8 cellular contexts compared by ENCODE assay signal in the genomic region with DNA sequence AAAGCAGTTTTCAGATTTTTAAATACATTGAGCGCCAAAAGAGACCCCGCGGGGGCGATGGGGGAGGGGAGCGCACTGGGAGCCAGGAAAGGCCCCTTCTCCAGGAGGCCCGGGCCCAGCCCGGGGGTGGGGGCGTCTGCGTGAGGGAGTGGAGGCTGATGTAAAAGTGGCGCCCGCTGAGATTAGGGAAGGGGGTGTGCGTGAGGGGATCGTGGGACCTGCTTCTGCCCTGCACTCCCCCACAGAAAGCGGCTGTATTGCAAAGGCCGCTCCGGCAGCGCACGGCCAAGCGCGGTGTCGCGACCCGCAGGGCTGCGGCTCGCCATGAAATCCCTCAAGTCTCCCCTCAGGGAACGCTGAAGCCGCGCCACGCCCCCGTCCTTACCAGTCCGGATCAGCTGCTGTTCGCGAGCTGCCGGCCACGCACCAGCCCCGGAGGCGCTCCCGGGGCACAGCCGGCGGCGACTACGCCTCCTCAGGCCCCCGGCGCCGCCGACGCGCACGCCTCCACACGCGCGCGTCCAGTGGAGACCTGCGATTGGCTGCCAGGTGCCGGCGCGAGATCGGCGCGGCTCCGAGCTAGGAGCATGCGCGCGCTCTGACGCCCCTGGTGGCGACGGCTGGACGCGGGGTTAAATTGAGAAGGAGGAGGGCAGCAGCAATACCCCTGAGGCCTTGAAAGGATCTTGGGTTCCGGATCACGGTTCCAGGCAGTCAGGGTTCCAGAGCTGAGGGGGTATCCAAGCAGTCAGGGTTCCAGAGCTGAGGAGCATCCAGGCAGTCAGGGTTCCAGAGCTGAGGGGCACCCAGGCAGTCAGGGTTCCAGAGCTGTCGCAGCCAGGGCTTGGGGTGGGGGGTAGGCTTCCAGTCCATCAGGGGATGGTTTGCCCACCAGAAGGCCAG. TPM values are rescaled to one million over a fixed set of nuclear protein-coding genes. Genes with fewer than 3 reads are reported as not detected.
DNase-seq lines count a peak whose midpoint lies in the region; ATAC-seq and TF ChIP-seq lines count a peak whose summit lies in the region.

A gene with protein sequence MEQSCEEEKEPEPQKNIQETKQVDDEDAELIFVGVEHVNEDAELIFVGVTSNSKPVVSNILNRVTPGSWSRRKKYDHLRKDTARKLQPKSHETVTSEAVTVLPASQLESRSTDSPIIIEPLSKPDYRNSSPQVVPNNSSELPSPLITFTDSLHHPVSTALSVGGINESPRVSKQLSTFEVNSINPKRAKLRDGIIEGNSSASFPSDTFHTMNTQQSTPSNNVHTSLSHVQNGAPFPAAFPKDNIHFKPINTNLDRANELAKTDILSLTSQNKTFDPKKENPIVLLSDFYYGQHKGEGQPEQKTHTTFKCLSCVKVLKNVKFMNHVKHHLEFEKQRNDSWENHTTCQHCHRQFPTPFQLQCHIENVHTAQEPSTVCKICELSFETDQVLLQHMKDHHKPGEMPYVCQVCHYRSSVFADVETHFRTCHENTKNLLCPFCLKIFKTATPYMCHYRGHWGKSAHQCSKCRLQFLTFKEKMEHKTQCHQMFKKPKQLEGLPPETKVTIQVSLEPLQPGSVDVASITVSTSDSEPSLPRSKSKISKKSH (minus strand): TSS at position 469 of the 903 bp plus-strand sequence. CDS start 19,344 bp downstream, outside the sequence.

- H3K27ac ChIP-seq in right cardiac atrium (ENCODE audit: low read length), result no peak within 1 kb of the TSS

- H3K36me3 ChIP-seq in Loucy (ENCODE audit: insufficient read depth, low read length), result no peaks in the 10 kb centered on the region; the same call in 1 of the 2 replicates
- H3K36me3 ChIP-seq in adipocyte (ENCODE audit: control insufficient read depth, insufficient read depth, low read length, severe bottlenecking), result no peaks in the 10 kb centered on the region

- no peaks in the 10 kb centered on the region for H3K9me2 ChIP-seq in Loucy (replicated peaks; ENCODE audit: low read depth, low read length)

- H3F3A ChIP-seq in Loucy (ENCODE audit: low read depth), result no peaks in the 10 kb centered on the region

- intact Hi-C loops in right cardiac atrium (cut with DNase I) (no loop called here), posterior vena cava (cut with DNase I) (no loop called here)

- H3K4me3 ChIP-seq in Loucy (ENCODE audit: low read length, poor library complexity, severe bottlenecking) (peak within 1 kb of the TSS; percentile 89), adipocyte (ENCODE audit: low read length) (peak within 1 kb of the TSS; percentile 85), right cardiac atrium (ENCODE audit: low read length) (peak within 1 kb of the TSS; percentile 43), retinal pigment epithelial cell (ENCODE audit: low read length) (peak within 1 kb of the TSS; percentile 85)

- H4K20me1 ChIP-seq in Loucy (ENCODE audit: insufficient read depth, low read length, poor library complexity, severe bottlenecking), result peaks cover 5% of the 10 kb centered on the region

- peaks cover 29% of the 10 kb centered on the region for H3K79me2 ChIP-seq in Loucy (ENCODE audit: insufficient read depth, low read length)

- TF ChIP-seq CTCF in Loucy (conservative IDR thresholded peaks at IDR 0.05; ENCODE audit: low read length), result peak; percentile 72
- TF ChIP-seq CTCF in retinal pigment epithelial cell (conservative IDR thresholded peaks at IDR 0.05; ENCODE audit: low read depth, low read length), result peak; percentile 77

- WGBS in right cardiac atrium, result 3% methylated on average over 72 of the region's 72 CpGs

- H2AFZ ChIP-seq in Loucy (ENCODE audit: low read length), result peak within 1 kb of the TSS; percentile 96

- H3K9me3 ChIP-seq in Loucy (ENCODE audit: insufficient read depth, low read depth, low read length), result no peaks in the 10 kb centered on the region
- H3K9me3 ChIP-seq in adipocyte (ENCODE audit: control insufficient read depth, low read length), result peaks cover 33% of the 10 kb centered on the region
- no peaks in the 10 kb centered on the region for H3K9me3 ChIP-seq in right cardiac atrium (ENCODE audit: control insufficient read depth, low read length)

- peaks cover 8% of the 10 kb centered on the region for H3K27me3 ChIP-seq in Loucy (ENCODE audit: insufficient read depth, low read length, poor library complexity, severe bottlenecking)
- H3K27me3 ChIP-seq in adipocyte (replicated peaks; ENCODE audit: control insufficient read depth, insufficient read depth, low read length), result peaks cover 14% of the 10 kb centered on the region
- no peaks in the 10 kb centered on the region for H3K27me3 ChIP-seq in right cardiac atrium (ENCODE audit: control insufficient read depth, insufficient read depth)

- DNase-seq in EH (ENCODE audit: low read depth) (peak; percentile 71), SW 1271 (lab: John Stamatoyannopoulos, UW) (peak; percentile 27 to 65), adipocyte (ENCODE audit: low read depth) (peak; percentile 75), right cardiac atrium (peak; percentile 67 to 87 (median 83)), retinal pigment epithelial cell (ENCODE audit: low read depth) (peak; percentile 47), posterior vena cava (ENCODE audit: low spot score) (no peak)

- peaks cover 18% of the 10 kb centered on the region for H3K4me1 ChIP-seq in Loucy (ENCODE audit: insufficient read depth, low read length, poor library complexity, severe bottlenecking)
- peaks cover 6% of the 10 kb centered on the region for H3K4me1 ChIP-seq in adipocyte (ENCODE audit: control insufficient read depth, insufficient read depth, low read length)
- no peaks in the 10 kb centered on the region for H3K4me1 ChIP-seq in right cardiac atrium (ENCODE audit: control insufficient read depth, insufficient read depth, low read length)

- peak; percentile 92 for ATAC-seq in GM21825 (IDR thresholded peaks at IDR 0.05; ENCODE audit: unreplicated experiment)
- ATAC-seq in right cardiac atrium, result peak; percentile 94 to 98

- H3K4me2 ChIP-seq in Loucy (ENCODE audit: low read depth, low read length, poor library complexity, severe bottlenecking), result peak within 1 kb of the TSS; percentile 83

- H3K9ac ChIP-seq in Loucy (ENCODE audit: low read depth, low read length, poor library complexity, severe bottlenecking), result peak within 1 kb of the TSS; percentile 89
- peak within 1 kb of the TSS; percentile 83 for H3K9ac ChIP-seq in adipocyte (ENCODE audit: low read length)

RNA-seq across cellular contexts. Expression of the gene that starts here (rescaled TPM):
- total RNA-seq in right cardiac atrium (1 to 10 TPM; 1.4 to 1.7 (median 1.5) TPM), posterior vena cava (under 1 TPM; 0.46 to 0.81 TPM)
- polyA plus RNA-seq in right cardiac atrium, result 0.59 TPM
